8 cellular contexts compared by ENCODE assay signal in the genomic region with DNA sequence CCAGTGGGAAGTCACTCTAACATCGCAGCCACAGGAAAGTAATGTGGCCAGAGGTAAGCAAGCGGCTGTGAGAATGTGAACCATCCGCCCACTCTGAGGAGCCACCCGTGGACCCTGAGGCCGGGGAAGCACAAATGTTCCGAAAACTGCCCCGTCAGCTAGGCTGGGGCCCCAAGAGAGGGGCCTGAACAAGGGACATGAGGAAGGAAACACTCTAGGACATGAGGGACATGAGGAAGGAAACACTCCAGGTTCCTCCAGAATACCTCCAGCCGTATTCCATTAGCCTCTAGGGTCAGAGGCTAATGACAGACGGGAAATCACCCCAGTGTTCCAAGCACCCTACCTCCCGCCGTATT. TPM values are rescaled to one million over a fixed set of nuclear protein-coding genes. Genes with fewer than 3 reads are reported as not detected.
DNase-seq lines count a peak whose midpoint lies in the region; ATAC-seq, FAIRE-seq and TF ChIP-seq lines count a peak whose summit lies in the region.

No MANE protein-coding gene starts in this region.

- peak; percentile 43 for ATAC-seq in RWPE2 (ENCODE audit: low read depth)
- no peak for ATAC-seq in GM18519 (IDR thresholded peaks at IDR 0.05; ENCODE audit: low FRiP score, unreplicated experiment)
- ATAC-seq in GM21423 (IDR thresholded peaks at IDR 0.05; ENCODE audit: unreplicated experiment): no peak

- no peak overlapping the region for H3K4ac ChIP-seq in H1 (replicated peaks; ENCODE audit: insufficient read length, low read depth, low read length)

- no peak for TF ChIP-seq POLR2A in H1 (IDR thresholded peaks at IDR 0.05; ENCODE audit: control extremely low read depth in 1 of 2, low read depth in 2 of 2, low read length in 2 of 2)
- no peak for TF ChIP-seq POLR2A in GM12891 (IDR thresholded peaks at IDR 0.05; ENCODE audit: low read depth, low read length)

- no peak for TF ChIP-seq EP300 in H1 (IDR thresholded peaks at IDR 0.05; ENCODE audit: borderline replicate concordance in 1 of 2, low read depth in 2 of 2, low read length in 2 of 2)

- H4K20me1 ChIP-seq in DOHH2 (ENCODE audit: control insufficient read depth, insufficient read depth, low read depth, low read length) (no peaks in the 10 kb centered on the region), H1 (replicated peaks in 1 of 2; ENCODE audit: control insufficient read depth in 1 of 2, insufficient read depth in 2 of 2, low read length in 2 of 2) (no peaks in the 10 kb centered on the region)

- peak overlapping the region; percentile 96 for H3K4me2 ChIP-seq in DOHH2 (ENCODE audit: low read length)
- H3K4me2 ChIP-seq in H1 (ENCODE audit: insufficient read depth in 1 of 2, low read depth in 2 of 2, low read length in 2 of 2): peak overlapping the region; percentile 81 to 88

- H3K27ac ChIP-seq in DOHH2 (ENCODE audit: low read depth, low read length) (peak overlapping the region; percentile 49), RWPE2 (ENCODE audit: poor library complexity, severe bottlenecking) (peak overlapping the region; percentile 64), H1 (ENCODE audit: low read depth, low read length) (peak overlapping the region; percentile 27; the same call in 1 of the 2 replicates)

- 10% methylated on average over 9 of the region's 11 CpGs; no CpG with 5 or more reads in 1 of the 2 experiments for WGBS in H1 (ENCODE audit: extremely low coverage in 1 of 2, insufficient coverage in 1 of 2, insufficient read length in 1 of 2, insufficient replicate concordance in 2 of 2, low coverage in 1 of 2, low lambda C conversion rate in 2 of 2, missing lambda C conversion rate in 1 of 2), 2 experiments

- no peak for FAIRE-seq in H1 (lab: Jason Lieb, UNC)
- no peak for FAIRE-seq in GM12891 (lab: Jason Lieb, UNC)

- no peak overlapping the region for H4K5ac ChIP-seq in H1 (ENCODE audit: insufficient read length, low read depth, low read length)

- no peak overlapping the region for H3K23ac ChIP-seq in H1 (ENCODE audit: insufficient read length)

- POLR2A ChIA-PET in H1 (lab: Charles Lee; ENCODE audit: partially characterized antibody): interaction anchor here (1.1 to 1.3 kb wide), 2 partner anchors 74 to 81 kb away, joined by 3 read pairs; a partner anchor contains a TSS

- TF ChIP-seq CTCF in DOHH2 (IDR thresholded peaks at IDR 0.05; ENCODE audit: low read depth, low read length, poor library complexity, severe bottlenecking): no peak
- no peak for TF ChIP-seq CTCF in RWPE2 (IDR thresholded peaks at IDR 0.05; ENCODE audit: poor library complexity, severe bottlenecking)
- no peak for TF ChIP-seq CTCF in H1 (IDR thresholded peaks at IDR 0.05; ENCODE audit: control extremely low read depth in 1 of 3, insufficient read depth in 1 of 3, low read depth in 1 of 3, low read length in 3 of 3)

- H3K4me3 ChIP-seq in DOHH2 (ENCODE audit: low read length) (peak overlapping the region; percentile 86), H7 (ENCODE audit: insufficient read depth, low read depth, low read length) (peak overlapping the region; percentile 78), RWPE2 (ENCODE audit: severe bottlenecking) (peak overlapping the region; percentile 70), H1 (ENCODE audit: extremely low read depth in 1 of 4, insufficient read depth in 2 of 4, low read depth in 3 of 4, low read length in 4 of 4) (peak overlapping the region; percentile 93 to 97 (median 94)), mucosa of stomach (ENCODE audit: low read length) (peak overlapping the region; percentile 85)

- H4K8ac ChIP-seq in H1 (ENCODE audit: extremely low read depth, insufficient read depth, low read length): no peak overlapping the region; the same call in 1 of the 2 replicates

- H3K9ac ChIP-seq in H1 (replicated peaks in 1 of 4; ENCODE audit: extremely low read depth in 1 of 4, low read depth in 3 of 4, low read length in 3 of 4): peak overlapping the region; percentile 63 to 89 (median 70)
- peak overlapping the region; percentile 92 for H3K9ac ChIP-seq in mucosa of stomach (ENCODE audit: low read length)

- H3K9me2 ChIP-seq in DOHH2 (replicated peaks; ENCODE audit: control insufficient read depth, low read length): no peaks in the 10 kb centered on the region

- H4K91ac ChIP-seq in H1 (replicated peaks; ENCODE audit: insufficient read length, low read length): no peak overlapping the region

- no peak overlapping the region; the same call in 1 of the 2 replicates for H3K18ac ChIP-seq in H1 (ENCODE audit: extremely low read depth, low read length)

- peaks cover 10% of the 10 kb centered on the region; the same call in 1 of the 2 replicates for H3K23me2 ChIP-seq in H1 (ENCODE audit: low read depth, low read length)

- H3K79me1 ChIP-seq in H1 (ENCODE audit: low read depth, low read length): no peaks in the 10 kb centered on the region

- peaks cover 52% of the 10 kb centered on the region for H3K79me2 ChIP-seq in DOHH2 (ENCODE audit: control insufficient read depth, low read length)
- H3K79me2 ChIP-seq in H1 (ENCODE audit: control insufficient read depth in 1 of 2, insufficient read depth in 2 of 2, low read length in 2 of 2): peaks cover 0 to 5% of the 10 kb centered on the region in 2 experiments; a peak in 2 of 4 replicates

- no peak for TF ChIP-seq RAD21 in H1 (IDR thresholded peaks at IDR 0.05 in 1 of 2, conservative IDR thresholded peaks at IDR 0.05 in 1 of 2; ENCODE audit: low read depth in 2 of 2, low read length in 2 of 2)

- no peak overlapping the region for H2BK120ac ChIP-seq in H1 (replicated peaks; ENCODE audit: low read depth, low read length)

- no peak overlapping the region for H3K14ac ChIP-seq in H1 (ENCODE audit: insufficient read length)

- H3F3A ChIP-seq in DOHH2 (ENCODE audit: control insufficient read depth, insufficient read depth): peaks cover 15% of the 10 kb centered on the region

- H3K36me3 ChIP-seq in DOHH2 (ENCODE audit: control insufficient read depth, low read length): peaks cover 33% of the 10 kb centered on the region
- no peaks in the 10 kb centered on the region; the same call in 1 of the 2 replicates for H3K36me3 ChIP-seq in H7 (replicated peaks; ENCODE audit: control insufficient read depth, insufficient read depth, low read length)
- H3K36me3 ChIP-seq in RWPE2 (ENCODE audit: low read depth): peaks cover 29% of the 10 kb centered on the region
- H3K36me3 ChIP-seq in H1 (ENCODE audit: control insufficient read depth in 2 of 4, insufficient read depth in 4 of 4, low read length in 3 of 4): peaks cover 0 to 7% (median 0%) of the 10 kb centered on the region in 4 experiments; a peak in 1 of 8 replicates
- no peaks in the 10 kb centered on the region for H3K36me3 ChIP-seq in mucosa of stomach (ENCODE audit: control insufficient read depth, insufficient read depth, low read length)

- H3K27me3 ChIP-seq in DOHH2 (ENCODE audit: control insufficient read depth, low read length): no peaks in the 10 kb centered on the region
- no peaks in the 10 kb centered on the region for H3K27me3 ChIP-seq in H7 (ENCODE audit: control insufficient read depth, insufficient read depth, low read length)
- no peaks in the 10 kb centered on the region for H3K27me3 ChIP-seq in RWPE2 (ENCODE audit: insufficient read depth, poor library complexity, severe bottlenecking)
- H3K27me3 ChIP-seq in H1 (replicated peaks in 1 of 4; ENCODE audit: control insufficient read depth in 3 of 4, extremely low read depth in 1 of 4, insufficient read depth in 3 of 4, low read length in 3 of 4): no peaks in the 10 kb centered on the region
- H3K27me3 ChIP-seq in mucosa of stomach (ENCODE audit: control insufficient read depth, insufficient read depth, low read length): no peaks in the 10 kb centered on the region

- no peak overlapping the region for H2BK20ac ChIP-seq in H1 (ENCODE audit: low read length)

- H2BK15ac ChIP-seq in H1 (ENCODE audit: low read length): no peak overlapping the region

- H2AFZ ChIP-seq in H1 (ENCODE audit: low read length): peak overlapping the region; percentile 81; the same call in 1 of the 2 replicates

- no peaks in the 10 kb centered on the region for H3K9me3 ChIP-seq in DOHH2 (ENCODE audit: control insufficient read depth, insufficient read depth, low read length)
- no peaks in the 10 kb centered on the region for H3K9me3 ChIP-seq in RWPE2 (ENCODE audit: severe bottlenecking)
- no peaks in the 10 kb centered on the region for H3K9me3 ChIP-seq in H1 (ENCODE audit: insufficient read depth in 2 of 2, low read depth in 1 of 2, low read length in 1 of 2)
- H3K9me3 ChIP-seq in mucosa of stomach (ENCODE audit: control insufficient read depth, low read length): no peaks in the 10 kb centered on the region

- no peak overlapping the region for H2BK12ac ChIP-seq in H1 (ENCODE audit: low read depth, low read length)

- no peak overlapping the region for H3K56ac ChIP-seq in H1 (replicated peaks; ENCODE audit: insufficient read length, low read depth, low read length)

- no peak overlapping the region for H2BK5ac ChIP-seq in H1 (ENCODE audit: low read depth, low read length)

- H3K4me1 ChIP-seq in DOHH2 (ENCODE audit: control insufficient read depth, low read length) (peaks cover 30% of the 10 kb centered on the region), RWPE2 (ENCODE audit: insufficient read depth, poor library complexity, severe bottlenecking) (peaks cover 3% of the 10 kb centered on the region), H1 (replicated peaks in 1 of 4; ENCODE audit: control insufficient read depth in 3 of 4, insufficient read depth in 4 of 4, low read length in 3 of 4) (no peaks in the 10 kb centered on the region; a peak in 1 of 7 replicates), mucosa of stomach (ENCODE audit: control insufficient read depth, insufficient read depth, low read length) (peaks cover 12% of the 10 kb centered on the region)

- no peak overlapping the region for H2AK5ac ChIP-seq in H1 (ENCODE audit: low read depth, low read length)

- CTCF ChIA-PET in H1 (lab: Charles Lee; ENCODE audit: partially characterized antibody): interaction anchor here (0.6 to 0.7 kb wide), 3 partner anchors 19 to 309 kb away, joined by 3 to 6 read pairs (median 3); no protein-coding TSS in a partner anchor

- DNase-seq in H7 (peak; percentile 40), RWPE2 (ENCODE audit: low spot score) (no peak), H1 (ENCODE audit: low read depth in 1 of 2, low spot score in 2 of 2) (no peak), GM12891 (ENCODE audit: insufficient read length, low spot score) (no peak)

RNA-seq across cellular contexts. Expression of a gene that starts 0.3 kb away (rescaled TPM):
- total RNA-seq in H7 (2014; rRNA removed; shearing (Covaris generic)): 11.9 and 16.3 TPM in 2 replicates
- total RNA-seq in H1 (2021; fragmentation: NEBNext Ultra II Directional; extraction: Animal tissue kit (Norgen Biotek cat#: 25700)): 9.9 and 10.9 TPM in 2 replicates
- 2.9 and 6.1 TPM in 2 replicates for polyA plus RNA-seq in H1 (2011; rRNA removed)
- polyA plus RNA-seq in H1 (2011; cell fraction: cytosol; rRNA removed): 6.5 TPM
- 1.5 TPM for polyA plus RNA-seq in H1 (2011; cell fraction: nucleus; rRNA removed)
- polyA plus RNA-seq in H1 (2012, experiment 1 of 2): 9.3 to 16.4 TPM (median 11.3 TPM) in 4 replicates
- 1.4 TPM for polyA plus RNA-seq in H1 (2012, experiment 2 of 2)
- polyA plus RNA-seq in H1 (2013, experiment 1 of 2): 15.9 TPM
- polyA plus RNA-seq in H1 (2013, experiment 2 of 2): 14.2 TPM
- 4.7 and 5.8 TPM in 2 replicates for polyA minus RNA-seq in H1 (2011; rRNA and poly(A)+ RNA removed)
- polyA minus RNA-seq in H1 (2011; cell fraction: cytosol; rRNA and poly(A)+ RNA removed): 4.5 TPM
- 5.8 TPM for polyA minus RNA-seq in H1 (2011; cell fraction: nucleus; rRNA and poly(A)+ RNA removed)
- polyA plus RNA-seq in GM12891 (2012; ENCODE audit: low read depth, missing spikeins): 15.6 TPM

RNA-seq across cellular contexts. Expression of a gene that starts 16.0 kb away (rescaled TPM):
- 0.96 and 1.3 TPM in 2 replicates for total RNA-seq in H7 (2014; rRNA removed; shearing (Covaris generic))
- 0.76 and 1.1 TPM in 2 replicates for total RNA-seq in H1 (2021; fragmentation: NEBNext Ultra II Directional; extraction: Animal tissue kit (Norgen Biotek cat#: 25700))
- 0.71 and 1.1 TPM in 2 replicates for polyA plus RNA-seq in H1 (2011; rRNA removed)
- polyA plus RNA-seq in H1 (2011; cell fraction: cytosol; rRNA removed): 0.52 TPM
- 0.30 TPM for polyA plus RNA-seq in H1 (2011; cell fraction: nucleus; rRNA removed)
- polyA plus RNA-seq in H1 (2012, experiment 1 of 2): 0.45 to 1.2 TPM (median 0.77 TPM) in 4 replicates
- polyA plus RNA-seq in H1 (2012, experiment 2 of 2): 0.59 TPM
- polyA plus RNA-seq in H1 (2013, experiment 1 of 2): 0.87 TPM
- polyA plus RNA-seq in H1 (2013, experiment 2 of 2): 0.79 TPM
- 0.54 and 0.95 TPM in 2 replicates for polyA minus RNA-seq in H1 (2011; rRNA and poly(A)+ RNA removed)
- 1.5 TPM for polyA minus RNA-seq in H1 (2011; cell fraction: cytosol; rRNA and poly(A)+ RNA removed)
- not detected for polyA minus RNA-seq in H1 (2011; cell fraction: nucleus; rRNA and poly(A)+ RNA removed)
- polyA plus RNA-seq in GM12891 (2012; ENCODE audit: low read depth, missing spikeins): 0.83 TPM
